Comparison of ENCODE assay signal across 37 cellular contexts in the genomic region with DNA sequence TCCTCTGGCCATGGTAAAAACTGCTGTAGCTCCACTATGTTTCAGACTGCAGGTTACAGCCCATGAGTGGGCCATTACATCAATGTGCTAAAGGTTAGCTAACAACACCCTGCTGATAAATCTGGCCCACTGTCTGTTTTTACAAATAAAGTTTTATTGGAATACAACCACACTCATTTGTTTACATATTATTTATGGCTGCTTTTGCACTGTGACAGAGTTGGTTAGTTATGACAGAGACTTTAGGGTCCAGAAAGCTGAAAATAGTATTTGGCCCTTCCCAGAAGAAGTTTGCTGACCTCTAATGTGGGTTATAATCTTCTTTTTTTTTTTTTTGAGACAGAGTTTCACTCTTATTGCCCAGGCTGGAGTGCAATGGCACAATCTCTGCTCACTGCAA.
"Had no signal": no experiment of that assay in that cellular context is flagged by ENCODE, and none has a peak within 500 bp of the region (broad histone marks: within the 10 kb centered on the region; RNA-seq: fewer than 3 reads in every experiment).

No MANE protein-coding gene starts in this region.

- H3K27me3 Mint-ChIP-seq: activated B cell treated with CpG ODN at 0.5 μM for 24 hours; activated CD8-positive, alpha-beta T cell treated with anti-CD3 and anti-CD28 coated beads for 36 hours; activated naive CD4-positive, alpha-beta T cell treated with anti-CD3 and anti-CD28 coated beads, Interleukin-2, amount 50 U/mL, for 24 hours; activated naive CD8-positive, alpha-beta T cell treated with anti-CD3 and anti-CD28 coated beads for 36 hours; activated naive CD8-positive, alpha-beta T cell treated with anti-CD3 and anti-CD28 coated beads, Interleukin-2, amount 50 U/mL, for 24 hours; dendritic cell treated with granulocyte-macrophage colony-stimulating factor and Interleukin-4, amounts not matched to agents 40 ng/mL and 50 ng/mL, for 4 days; T-helper 17 cell had no signal

- H3K4me3 ChIP-seq: adrenal gland, body of pancreas, cardiac muscle cell, coronary artery, dorsolateral prefrontal cortex, esophagus muscularis mucosa, gastrocnemius medialis, heart left ventricle had no signal

- H3K4me1 Mint-ChIP-seq: activated naive CD4-positive, alpha-beta T cell treated with anti-CD3 and anti-CD28 coated beads, Interleukin-2, amount 50 U/mL, for 24 hours; activated naive CD8-positive, alpha-beta T cell treated with anti-CD3 and anti-CD28 coated beads, Interleukin-2, amount 50 U/mL, for 24 hours had no signal

- H3K4me1 ChIP-seq: adrenal gland, body of pancreas, esophagus muscularis mucosa, foreskin keratinocyte, gastrocnemius medialis had no signal

- H3K9me3 ChIP-seq: body of pancreas, gastrocnemius medialis had no signal

- H3K9me3 Mint-ChIP-seq: activated CD8-positive, alpha-beta T cell treated with anti-CD3 and anti-CD28 coated beads for 36 hours; activated naive CD4-positive, alpha-beta T cell treated with anti-CD3 and anti-CD28 coated beads for 36 hours; activated naive CD8-positive, alpha-beta T cell treated with anti-CD3 and anti-CD28 coated beads, Interleukin-2, amount 50 U/mL, for 24 hours; activated T-helper 1 cell treated with anti-CD3 and anti-CD28 coated beads, Interleukin-12 subunit alpha, Interleukin-12 subunit beta, Interleukin-2, Interleukin-4 antibody, amounts not matched to agents 30 ng/mL and 10 ng/mL and 1 ng/mL, durations not matched to agents 14 hours and 24 hours and 36 hours; activated T-helper 2 cell treated with anti-CD3 and anti-CD28 coated beads, Interferon-gamma antibody, Interleukin-2, Interleukin-4, amounts not matched to agents 10 μg/mL and 5 μg/mL and 100 μg/mL, durations not matched to agents 14 hours and 24 hours and 36 hours; dendritic cell treated with granulocyte-macrophage colony-stimulating factor and Interleukin-4, amounts not matched to agents 40 ng/mL and 50 ng/mL, for 4 days; T-helper 2 cell treated with Interferon-gamma antibody and Interleukin-4, amounts not matched to agents 5 μg/mL and 100 μg/mL, for 36 hours had no signal

- ATAC-seq: activated CD4-positive, CD25-positive, alpha-beta regulatory T cell treated with anti-CD3 and anti-CD28 coated beads, Interleukin-2, amount 50 U/mL, for 24 hours; activated CD8-positive, alpha-beta T cell treated with anti-CD3 and anti-CD28 coated beads for 36 hours; activated naive CD8-positive, alpha-beta T cell treated with anti-CD3 and anti-CD28 coated beads, Interleukin-2, amount 50 U/mL, for 24 hours; body of pancreas; foreskin keratinocyte; gastrocnemius medialis; heart left ventricle; T-helper 17 cell had no signal

- DNase-seq: activated B cell treated with CpG ODN at 0.5 μM for 24 hours; activated CD4-positive, alpha-beta T cell treated with anti-CD3 and anti-CD28 coated beads for 48 hours; activated CD4-positive, alpha-beta T cell treated with anti-CD3 and anti-CD28 coated beads, Interleukin-2, amount 50 U/mL, for 1 hour; activated CD4-positive, alpha-beta T cell treated with anti-CD3 and anti-CD28 coated beads, Interleukin-2, amount 50 U/mL, for 48 hours; activated CD8-positive, alpha-beta memory T cell treated with anti-CD3 and anti-CD28 coated beads for 24 hours; activated CD8-positive, alpha-beta T cell treated with anti-CD3 and anti-CD28 coated beads for 36 hours; activated effector memory CD4-positive, alpha-beta T cell treated with anti-CD3 and anti-CD28 coated beads, Interleukin-2, amount 50 U/mL, for 16 hours; activated naive CD4-positive, alpha-beta T cell treated with anti-CD3 and anti-CD28 coated beads for 36 hours; activated naive CD8-positive, alpha-beta T cell treated with anti-CD3 and anti-CD28 coated beads for 36 hours; activated naive CD8-positive, alpha-beta T cell treated with anti-CD3 and anti-CD28 coated beads, Interleukin-2, amount 50 U/mL, for 24 hours; activated T-cell treated with anti-CD3 and anti-CD28 coated beads, Interleukin-2, amount 50 U/mL, for 48 hours; adrenal gland; amygdala; aorta; body of pancreas; central memory CD4-positive, alpha-beta T cell; cerebellar nuclear complex; dorsolateral prefrontal cortex; effector memory CD4-positive, alpha-beta T cell; erythroblast; gastrocnemius medialis; glutamatergic neuron; heart left ventricle; T-helper 1 cell; T-helper 17 cell; T1000; WERI-Rb-1 had no signal

- H3K4me3 Mint-ChIP-seq: activated B cell treated with CpG ODN at 0.5 μM for 24 hours; activated CD8-positive, alpha-beta T cell treated with anti-CD3 and anti-CD28 coated beads for 36 hours; activated naive CD4-positive, alpha-beta T cell treated with anti-CD3 and anti-CD28 coated beads for 36 hours; activated naive CD4-positive, alpha-beta T cell treated with anti-CD3 and anti-CD28 coated beads, Interleukin-2, amount 50 U/mL, for 24 hours; activated naive CD8-positive, alpha-beta T cell treated with anti-CD3 and anti-CD28 coated beads for 36 hours; activated naive CD8-positive, alpha-beta T cell treated with anti-CD3 and anti-CD28 coated beads, Interleukin-2, amount 50 U/mL, for 24 hours; activated T-helper 1 cell treated with anti-CD3 and anti-CD28 coated beads, Interleukin-12 subunit alpha, Interleukin-12 subunit beta, Interleukin-2, Interleukin-4 antibody, amounts not matched to agents 30 ng/mL and 10 ng/mL and 1 ng/mL, durations not matched to agents 14 hours and 24 hours and 36 hours; dendritic cell treated with granulocyte-macrophage colony-stimulating factor and Interleukin-4, amounts not matched to agents 40 ng/mL and 50 ng/mL, for 4 days; T-helper 17 cell; T-helper 2 cell treated with Interferon-gamma antibody and Interleukin-4, amounts not matched to agents 5 μg/mL and 100 μg/mL, for 36 hours had no signal

- H3K36me3 ChIP-seq: adrenal gland, cardiac muscle cell, esophagus muscularis mucosa, gastrocnemius medialis, heart left ventricle, WERI-Rb-1 had no signal

- H3K27ac ChIP-seq: adrenal gland, body of pancreas, cardiac muscle cell, coronary artery, dorsolateral prefrontal cortex, esophagus muscularis mucosa, foreskin keratinocyte, gastrocnemius medialis, heart left ventricle, WERI-Rb-1 had no signal

- H3K27me3 ChIP-seq: adrenal gland, body of pancreas, cardiac muscle cell, foreskin keratinocyte, gastrocnemius medialis, heart left ventricle had no signal
